In the genomic region with DNA sequence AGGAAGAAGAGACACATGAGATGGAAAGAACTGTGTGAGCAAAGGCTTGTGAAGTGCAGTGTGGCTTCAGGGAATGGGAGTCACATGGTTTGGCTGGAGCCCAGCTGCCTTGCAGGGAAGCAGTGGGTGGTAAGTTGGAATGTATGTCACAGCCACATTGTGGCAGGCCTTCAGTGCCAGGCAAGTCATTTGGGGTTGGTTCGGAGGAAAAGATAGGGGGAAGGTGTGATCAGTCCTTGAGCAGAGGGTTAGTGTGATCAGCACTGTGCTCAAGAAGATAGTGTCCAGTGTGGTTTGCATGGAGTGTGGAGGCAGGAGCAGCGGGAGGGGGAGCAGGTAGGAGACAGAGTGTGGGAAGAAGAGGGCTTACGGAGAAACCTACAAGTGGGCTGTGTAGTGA, we compare ENCODE assay signal across 10 cellular contexts. TPM values are rescaled to one million over a fixed set of nuclear protein-coding genes. Genes with fewer than 3 reads are reported as not detected.
DNase-seq lines count a peak whose midpoint lies in the region; ATAC-seq and TF ChIP-seq lines count a peak whose summit lies in the region.
"Had no signal": no experiment of that assay in that cellular context is flagged by ENCODE, and none has a peak within 500 bp of the region (broad histone marks: within the 10 kb centered on the region; RNA-seq: fewer than 3 reads in every experiment).

No MANE protein-coding gene starts in this region.

- H3K36me3 ChIP-seq in GM23338 (ENCODE audit: insufficient read depth) (no peaks in the 10 kb centered on the region), sigmoid colon (no peaks in the 10 kb centered on the region)

- no peak overlapping the region for H3K4me2 ChIP-seq in GM23338

- no peaks in the 10 kb centered on the region; the same call in 1 of the 2 replicates for H4K20me1 ChIP-seq in GM23338 (replicated peaks; ENCODE audit: insufficient read depth)

- no peaks in the 10 kb centered on the region for H3F3A ChIP-seq in GM23338 (replicated peaks; ENCODE audit: low read depth)

- no peak overlapping the region for H2AFZ ChIP-seq in GM23338

- H3K9me3 ChIP-seq in sigmoid colon: peaks cover 0 to 4% (median 0%) of the 10 kb centered on the region in 4 donors

- H3K4me3 ChIP-seq in GM23338: no peak overlapping the region
- H3K4me3 ChIP-seq in sigmoid colon: no peak overlapping the region

- no peak for TF ChIP-seq EP300 in sigmoid colon (IDR thresholded peaks at IDR 0.05)

- no peak overlapping the region for H3K27ac Mint-ChIP-seq in GM23338

- TF ChIP-seq POLR2A in sigmoid colon (IDR thresholded peaks at IDR 0.05): no peak

- H3K27me3 Mint-ChIP-seq in GM23338 (ENCODE audit: insufficient read depth, low read depth, poor library complexity): peaks cover 2% of the 10 kb centered on the region

- H3K4me1 ChIP-seq in GM23338 (ENCODE audit: insufficient read depth) (peaks cover 14% of the 10 kb centered on the region), sigmoid colon (peaks cover 0 to 44% (median 37%) of the 10 kb centered on the region in 4 donors)

- TF ChIP-seq CTCF in GM23338 (conservative IDR thresholded peaks at IDR 0.05; ENCODE audit: low read depth in 2 of 2) (no peak), sigmoid colon (IDR thresholded peaks at IDR 0.05) (no peak)

- DNase-seq in GM23338 (ENCODE audit: low spot score): no peak
- peak; percentile 68 for DNase-seq in RPMI7951 (ENCODE audit: low read depth)
- peak; percentile 44 for DNase-seq in fibroblast of gingiva (ENCODE audit: low read depth)
- peak; percentile 56 for DNase-seq in retina
- DNase-seq in stimulated activated CD4-positive, alpha-beta T cell treated with anti-CD3 and anti-CD28 coated beads, Interleukin-2, amount 100 ng/mL, for 48 hours: no peak
- no peak for DNase-seq in SIG-M5 treated with dmso at 0.1 percent for 504 hours (lab: John Stamatoyannopoulos, UW; ENCODE audit: unreplicated experiment)
- DNase-seq in sigmoid colon: no peak
- DNase-seq: hippocampal formation, Karpas-422 had no signal

- intact Hi-C loops in sigmoid colon (cut with DNase I): loop anchor here (5.0 kb wide), 1 partner anchor 51 kb away; no protein-coding TSS in a partner anchor

- peaks cover 10% of the 10 kb centered on the region for H3K79me2 ChIP-seq in GM23338 (replicated peaks; ENCODE audit: insufficient read depth)

- H3K9me3 Mint-ChIP-seq in GM23338: no peaks in the 10 kb centered on the region

- 0 out of 2 replicates have a peak, but pooled peaks cover 3% of the 10 kb centered on the region for H3K9me2 ChIP-seq in GM23338 (ENCODE audit: insufficient read depth)

- no peaks in the 10 kb centered on the region for H3K27me3 ChIP-seq in GM23338 (ENCODE audit: insufficient read depth)
- H3K27me3 ChIP-seq in sigmoid colon: no peaks in the 10 kb centered on the region

- no peak overlapping the region for H3K4me3 Mint-ChIP-seq in GM23338

- no peaks in the 10 kb centered on the region; the same call in 2 of the 3 replicates for H3K36me3 Mint-ChIP-seq in GM23338 (ENCODE audit: low read depth)

- H3K27ac ChIP-seq in GM23338 (ENCODE audit: low read depth) (no peak overlapping the region), sigmoid colon (peak overlapping the region in 2 of 4 donors; percentile 5 to 51)

- peaks cover 19% of the 10 kb centered on the region for H3K4me1 Mint-ChIP-seq in GM23338

- ATAC-seq in GM23338 (peak; percentile 51), HG03342 (IDR thresholded peaks at IDR 0.05; ENCODE audit: unreplicated experiment) (no peak)

- WGBS in sigmoid colon, 2 donors: 70 to 88% methylated on average over 3 of the region's 3 CpGs

TF ChIP-seq in GM23338, 12 proteins besides CTCF, POLR2A, EP300 and RAD21 (continues in another document):
- TF ChIP-seq JUNB (IDR thresholded peaks at IDR 0.05; ENCODE audit: unreplicated experiment) (no peak), STAT1 (IDR thresholded peaks at IDR 0.05; ENCODE audit: unreplicated experiment) (no peak), NANOG (IDR thresholded peaks at IDR 0.05; ENCODE audit: borderline replicate concordance) (no peak), EZH2phosphoT487 (IDR thresholded peaks at IDR 0.05; ENCODE audit: unreplicated experiment) (no peak), EZH2 (IDR thresholded peaks at IDR 0.05; ENCODE audit: low read depth, unreplicated experiment) (no peak), POLR2AphosphoS5 (IDR thresholded peaks at IDR 0.05; ENCODE audit: low read depth) (no peak), CREB1 (CRISPR knock-in tag; IDR thresholded peaks at IDR 0.05; ENCODE audit: low read depth) (no peak), ZNF114 (CRISPR knock-in tag; IDR thresholded peaks at IDR 0.05) (no peak), ZNF331 (CRISPR knock-in tag; IDR thresholded peaks at IDR 0.05; ENCODE audit: low read depth) (no peak)
- TF ChIP-seq, protein P1, sequence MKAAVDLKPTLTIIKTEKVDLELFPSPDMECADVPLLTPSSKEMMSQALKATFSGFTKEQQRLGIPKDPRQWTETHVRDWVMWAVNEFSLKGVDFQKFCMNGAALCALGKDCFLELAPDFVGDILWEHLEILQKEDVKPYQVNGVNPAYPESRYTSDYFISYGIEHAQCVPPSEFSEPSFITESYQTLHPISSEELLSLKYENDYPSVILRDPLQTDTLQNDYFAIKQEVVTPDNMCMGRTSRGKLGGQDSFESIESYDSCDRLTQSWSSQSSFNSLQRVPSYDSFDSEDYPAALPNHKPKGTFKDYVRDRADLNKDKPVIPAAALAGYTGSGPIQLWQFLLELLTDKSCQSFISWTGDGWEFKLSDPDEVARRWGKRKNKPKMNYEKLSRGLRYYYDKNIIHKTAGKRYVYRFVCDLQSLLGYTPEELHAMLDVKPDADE (IDR thresholded peaks at IDR 0.05): no peak
- TF ChIP-seq, protein P2, sequence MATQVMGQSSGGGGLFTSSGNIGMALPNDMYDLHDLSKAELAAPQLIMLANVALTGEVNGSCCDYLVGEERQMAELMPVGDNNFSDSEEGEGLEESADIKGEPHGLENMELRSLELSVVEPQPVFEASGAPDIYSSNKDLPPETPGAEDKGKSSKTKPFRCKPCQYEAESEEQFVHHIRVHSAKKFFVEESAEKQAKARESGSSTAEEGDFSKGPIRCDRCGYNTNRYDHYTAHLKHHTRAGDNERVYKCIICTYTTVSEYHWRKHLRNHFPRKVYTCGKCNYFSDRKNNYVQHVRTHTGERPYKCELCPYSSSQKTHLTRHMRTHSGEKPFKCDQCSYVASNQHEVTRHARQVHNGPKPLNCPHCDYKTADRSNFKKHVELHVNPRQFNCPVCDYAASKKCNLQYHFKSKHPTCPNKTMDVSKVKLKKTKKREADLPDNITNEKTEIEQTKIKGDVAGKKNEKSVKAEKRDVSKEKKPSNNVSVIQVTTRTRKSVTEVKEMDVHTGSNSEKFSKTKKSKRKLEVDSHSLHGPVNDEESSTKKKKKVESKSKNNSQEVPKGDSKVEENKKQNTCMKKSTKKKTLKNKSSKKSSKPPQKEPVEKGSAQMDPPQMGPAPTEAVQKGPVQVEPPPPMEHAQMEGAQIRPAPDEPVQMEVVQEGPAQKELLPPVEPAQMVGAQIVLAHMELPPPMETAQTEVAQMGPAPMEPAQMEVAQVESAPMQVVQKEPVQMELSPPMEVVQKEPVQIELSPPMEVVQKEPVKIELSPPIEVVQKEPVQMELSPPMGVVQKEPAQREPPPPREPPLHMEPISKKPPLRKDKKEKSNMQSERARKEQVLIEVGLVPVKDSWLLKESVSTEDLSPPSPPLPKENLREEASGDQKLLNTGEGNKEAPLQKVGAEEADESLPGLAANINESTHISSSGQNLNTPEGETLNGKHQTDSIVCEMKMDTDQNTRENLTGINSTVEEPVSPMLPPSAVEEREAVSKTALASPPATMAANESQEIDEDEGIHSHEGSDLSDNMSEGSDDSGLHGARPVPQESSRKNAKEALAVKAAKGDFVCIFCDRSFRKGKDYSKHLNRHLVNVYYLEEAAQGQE (IDR thresholded peaks at IDR 0.05; ENCODE audit: unreplicated experiment): no peak

RNA-seq across cellular contexts. Expression of a gene that starts 46.4 kb away (rescaled TPM):
- 11.0 and 16.8 TPM in 2 replicates for total RNA-seq in GM23338 (2014; rRNA removed; shearing (Covaris generic))
- polyA plus RNA-seq in GM23338 (2016; fragmentation: Nextera tagmentation; extraction: Ambion mirVana): 9.5 and 10.5 TPM in 2 replicates
- 1.1 and 1.4 TPM in 2 replicates for total RNA-seq in RPMI7951 (2014; rRNA removed; shearing (Covaris generic))
- total RNA-seq in sigmoid colon: 10 to 100 TPM; 13.3 to 25.5 (median 21.7) TPM
- 10 to 100 TPM in 1 of 3 donors, 1 to 10 TPM in 2; 5.4 to 19.1 (median 9.0) TPM for polyA plus RNA-seq in sigmoid colon

Comparison
In these comparisons a context has a peak if more than half of its experiments do, and no peak if none do; other contexts are left out.
1. DNase-seq: peak in RPMI7951 (single experiment), fibroblast of gingiva (single experiment) and retina (single experiment); none in GM23338 (single experiment), stimulated activated CD4-positive, alpha-beta T cell treated with anti-CD3 and anti-CD28 coated beads, Interleukin-2, amount 100 ng/mL, for 48 hours (0 of 2), SIG-M5 treated with dmso at 0.1 percent for 504 hours (single experiment) and sigmoid colon (single experiment).